ENCODE assay signal across 21 cellular contexts in the genomic region with DNA sequence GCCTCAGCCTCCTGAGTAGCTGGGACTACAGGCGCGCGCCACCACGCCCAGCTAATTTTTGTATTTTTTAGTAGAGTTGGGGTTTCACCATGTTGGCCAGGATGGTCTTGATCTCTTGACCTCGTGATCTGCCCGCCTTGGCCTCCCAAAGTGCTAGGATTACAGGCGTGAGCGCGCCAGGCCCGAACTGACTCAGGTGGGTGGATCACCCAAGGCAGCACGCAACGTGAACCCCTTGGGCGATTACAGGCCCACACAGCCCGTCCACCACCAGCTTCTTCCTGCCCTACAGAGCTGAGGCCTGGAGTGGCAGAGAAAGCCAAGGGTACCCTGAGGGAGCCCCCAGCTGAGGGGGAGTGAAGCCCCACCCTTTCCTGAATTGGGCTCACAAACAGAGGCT. TPM values are rescaled to one million over a fixed set of nuclear protein-coding genes. Genes with fewer than 3 reads are reported as not detected.
DNase-seq lines count a peak whose midpoint lies in the region; ATAC-seq and TF ChIP-seq lines count a peak whose summit lies in the region.
"Not testable (repeated sequence)": the region's sequence is repeated elsewhere in the genome, so short reads cannot be mapped to it uniquely, and the experiment has no call there.
"Had no signal": no experiment of that assay in that cellular context is flagged by ENCODE, and none has a peak within 500 bp of the region (broad histone marks: within the 10 kb centered on the region; RNA-seq: fewer than 3 reads in every experiment).

No MANE protein-coding gene starts in this region.

- not testable (repeated sequence) for H2AK5ac ChIP-seq in neuronal stem cell (ENCODE audit: low read depth, low read length)

- not testable (repeated sequence) for H3K4me3 ChIP-seq in BLaER1; BLaER1 treated with 17β-estradiol and CSF1 and Interleukin-3, amounts not matched to agents 10 nM and 100 nM; neuronal stem cell (ENCODE audit: low read length in 2 of 2); osteoblast (ENCODE audit: insufficient read depth, low read length)

- peak overlapping the region; percentile 72 for H3K14ac ChIP-seq in neuronal stem cell (ENCODE audit: low read length)

- peaks cover 66% of the 10 kb centered on the region for H3K27me3 Mint-ChIP-seq in Calu3 (ENCODE audit: unreplicated experiment)

- H3K27me3 ChIP-seq in BLaER1; BLaER1 treated with 17β-estradiol and CSF1 and Interleukin-3, amounts not matched to agents 10 nM and 100 nM; osteoblast (ENCODE audit: insufficient read depth, low read length): not testable (repeated sequence)
- peaks cover 0 to 41% (median 0%) of the 10 kb centered on the region in 3 experiments for H3K27me3 ChIP-seq in neuronal stem cell (ENCODE audit: control insufficient read depth in 3 of 3, insufficient read depth in 3 of 3, low read depth in 1 of 3, low read length in 3 of 3)

- not testable (repeated sequence) for H3K27ac Mint-ChIP-seq in Calu3 (ENCODE audit: unreplicated experiment)

- H2BK5ac ChIP-seq in neuronal stem cell (ENCODE audit: low read length) = not testable (repeated sequence)

- peaks cover 29% of the 10 kb centered on the region for H3K4me1 Mint-ChIP-seq in Calu3 (ENCODE audit: low read depth, unreplicated experiment)

- H2BK120ac ChIP-seq in neuronal stem cell (ENCODE audit: low read depth, low read length) = not testable (repeated sequence)

- H3K4me2 ChIP-seq in BLaER1 = peak overlapping the region; percentile 82
- peak overlapping the region in 6 of 11 experiments; percentile 17 to 86 (median 72); a peak in 10 of 22 replicates for H3K4me2 ChIP-seq in BLaER1 treated with 17β-estradiol and CSF1 and Interleukin-3, amounts not matched to agents 10 nM and 100 nM
- not testable (repeated sequence) for H3K4me2 ChIP-seq in neuronal stem cell (ENCODE audit: insufficient read depth, low read length, poor library complexity, severe bottlenecking); osteoblast (ENCODE audit: insufficient read depth, low read length)

- not testable (repeated sequence) for H3K36me3 Mint-ChIP-seq in Calu3 (ENCODE audit: insufficient read depth, unreplicated experiment)

- no CpG with 5 or more reads among the region's 14 CpGs for WGBS in neuronal stem cell (ENCODE audit: extremely low coverage in 2 of 2, insufficient read length in 2 of 2, insufficient replicate concordance in 1 of 2), 2 donors

- CTCF ChIA-PET in Calu3 (lab: Charles Lee) = interaction anchor here (0.6 to 109.6 kb wide), 39 partner anchors 23 to 1132 kb away, joined by 3 to 8195 read pairs (median 9); a partner anchor contains a TSS

- H3K36me3 ChIP-seq in BLaER1; BLaER1 treated with 17β-estradiol and CSF1 and Interleukin-3, amounts not matched to agents 10 nM and 100 nM; neuronal stem cell (replicated peaks in 1 of 2; ENCODE audit: control insufficient read depth in 2 of 2, insufficient read depth in 2 of 2, low read length in 2 of 2); osteoblast (ENCODE audit: insufficient read depth, low read length): not testable (repeated sequence)

- not testable (repeated sequence) for H2BK15ac ChIP-seq in neuronal stem cell (ENCODE audit: low read length)

- DNase-seq in Calu3 (peak; percentile 76), Right ventricle myocardium inferior (ENCODE audit: missing footprints) (peak; percentile 43), osteoblast (ENCODE audit: insufficient read length, low spot score, missing footprints) (peak; percentile 25)
- DNase-seq in neuronal stem cell (ENCODE audit: low spot score) = not testable (repeated sequence)

- H3K4me3 Mint-ChIP-seq in Calu3 (ENCODE audit: low read depth, unreplicated experiment) = not testable (repeated sequence)

- H4K8ac ChIP-seq in neuronal stem cell (ENCODE audit: low read depth, low read length) = not testable (repeated sequence)

- not testable (repeated sequence) for H3K27ac ChIP-seq in BLaER1; BLaER1 treated with 17β-estradiol and CSF1 and Interleukin-3, amounts not matched to agents 10 nM and 100 nM; neuronal stem cell (replicated peaks; ENCODE audit: low read length); osteoblast (ENCODE audit: low read depth, low read length)

- not testable (repeated sequence) for H3K9ac ChIP-seq in BLaER1; BLaER1 treated with 17β-estradiol and CSF1 and Interleukin-3, amounts not matched to agents 10 nM and 100 nM; neuronal stem cell (ENCODE audit: low read depth, low read length, poor library complexity)

- not testable (repeated sequence) for H2BK12ac ChIP-seq in neuronal stem cell (ENCODE audit: low read length)

- not testable (repeated sequence) for H4K91ac ChIP-seq in neuronal stem cell (ENCODE audit: low read depth, low read length, poor library complexity)

- ATAC-seq in Right ventricle myocardium inferior = not testable (repeated sequence)

- not testable (repeated sequence) for H3K9me3 Mint-ChIP-seq in Calu3 (ENCODE audit: low read depth, unreplicated experiment)

- H3K23ac ChIP-seq in neuronal stem cell (ENCODE audit: low read depth, low read length, poor library complexity) = not testable (repeated sequence)

- not testable (repeated sequence) for TF ChIP-seq CTCF in Calu3 (IDR thresholded peaks at IDR 0.05; ENCODE audit: unreplicated experiment); osteoblast (IDR thresholded peaks at IDR 0.05; ENCODE audit: extremely low read depth, low read depth, low read length)

- not testable (repeated sequence) for H3K9me3 ChIP-seq in BLaER1; BLaER1 treated with 17β-estradiol and CSF1 and Interleukin-3, amounts not matched to agents 10 nM and 100 nM (replicated peaks in 1 of 11); neuronal stem cell (replicated peaks in 1 of 2; ENCODE audit: control insufficient read depth in 2 of 2, insufficient read depth in 1 of 2, low read depth in 1 of 2, low read length in 2 of 2); osteoblast (ENCODE audit: low read depth, low read length)

- H4K20me1 ChIP-seq in BLaER1; BLaER1 treated with 17β-estradiol and CSF1 and Interleukin-3, amounts not matched to agents 10 nM and 100 nM; osteoblast (ENCODE audit: insufficient read depth, low read length): not testable (repeated sequence)

- BruUV-seq in Calu3 (replicated peaks; lab: Mats Ljungman, UMichigan) = not testable (repeated sequence)

- not testable (repeated sequence) for H3K79me2 ChIP-seq in osteoblast (ENCODE audit: insufficient read depth, low read length)

- not testable (repeated sequence) for H3K18ac ChIP-seq in neuronal stem cell (ENCODE audit: low read length)

- H3K4ac ChIP-seq in neuronal stem cell (ENCODE audit: low read length) = not testable (repeated sequence)

- intact Hi-C loops in Calu3 (cut with micrococcal nuclease; ENCODE audit: unreplicated experiment); Right ventricle myocardium inferior (cut with DNase I): not testable (repeated sequence)

- H3K79me1 ChIP-seq in neuronal stem cell (ENCODE audit: low read depth, low read length) = not testable (repeated sequence)

- H3K4me1 ChIP-seq in BLaER1 = peaks cover 80% of the 10 kb centered on the region
- H3K4me1 ChIP-seq in BLaER1 treated with 17β-estradiol and CSF1 and Interleukin-3, amounts not matched to agents 10 nM and 100 nM = peaks cover 37 to 84% (median 72%) of the 10 kb centered on the region in 10 experiments
- H3K4me1 ChIP-seq in neuronal stem cell (ENCODE audit: control insufficient read depth in 2 of 2, insufficient read depth in 1 of 2, low read depth in 1 of 2, low read length in 2 of 2); osteoblast (ENCODE audit: insufficient read depth, low read length): not testable (repeated sequence)

- H2AFZ ChIP-seq in neuronal stem cell (ENCODE audit: low read length); osteoblast (ENCODE audit: low read length): not testable (repeated sequence)

RNA-seq across cellular contexts. Expression of a gene that starts 17.6 kb away (rescaled TPM):
- 0.33 and 1.9 TPM in 2 replicates for total RNA-seq in Calu3 (2022)
- total RNA-seq in Right ventricle myocardium inferior = 1.4 TPM
- not detected for polyA plus RNA-seq in neuronal stem cell (2013, experiment 1 of 2)
- polyA plus RNA-seq in neuronal stem cell (2013, experiment 2 of 2) = not detected
- total RNA-seq in osteoblast = under 0.01 TPM in 1 of 2 replicates, not detected in the other
- total RNA-seq: A172; A673; B cell; Caco-2; CD8-positive, alpha-beta memory T cell; Daoy; G401 had no signal
- polyA plus RNA-seq: A549, AG04450, BJ, CD14-positive monocyte had no signal

RNA-seq across cellular contexts. Expression of a gene that starts 17.7 kb away (rescaled TPM):
- not detected in 2 replicates for total RNA-seq in Calu3 (2022)
- not detected for total RNA-seq in Right ventricle myocardium inferior
- polyA plus RNA-seq in neuronal stem cell (2013, experiment 1 of 2) = 0.14 TPM
- 0.19 TPM for polyA plus RNA-seq in neuronal stem cell (2013, experiment 2 of 2)
- total RNA-seq in osteoblast = not detected in 2 replicates
- total RNA-seq: A172; A673; B cell; Caco-2; CD4-positive, alpha-beta memory T cell; CD4-positive, alpha-beta T cell; CD4-positive, CD25-positive, alpha-beta regulatory T cell; CD8-positive, alpha-beta memory T cell; CD8-positive, alpha-beta T cell; Daoy; G401 had no signal
- polyA plus RNA-seq: A549; AG04450; BJ; CD14-positive monocyte; CD4-positive, alpha-beta memory T cell; CD8-positive, alpha-beta memory T cell had no signal

RNA-seq across cellular contexts. Expression of a gene that starts 17.8 kb away (rescaled TPM):
- total RNA-seq in Calu3 (2022) (1,738 and 1,968 TPM in 2 replicates), Right ventricle myocardium inferior (34.7 TPM), osteoblast (39.8 and 46.6 TPM in 2 replicates)
- polyA plus RNA-seq in neuronal stem cell (2013, experiment 1 of 2) = 103 TPM
- polyA plus RNA-seq in neuronal stem cell (2013, experiment 2 of 2) = 107 TPM

RNA-seq across cellular contexts. Expression of a gene that starts 26.8 kb away (rescaled TPM):
- total RNA-seq in Calu3 (2022) (711 and 1,257 TPM in 2 replicates), Right ventricle myocardium inferior (2.1 TPM), osteoblast (5.3 and 5.8 TPM in 2 replicates)
- polyA plus RNA-seq in neuronal stem cell (2013, experiment 1 of 2) = 15.5 TPM
- polyA plus RNA-seq in neuronal stem cell (2013, experiment 2 of 2) = 13.2 TPM
- polyA plus RNA-seq: CD14-positive monocyte had no signal

RNA-seq across cellular contexts. Expression of a gene that starts 35.4 kb away (rescaled TPM):
- total RNA-seq in Calu3 (2022) = 2,152 and 2,179 TPM in 2 replicates
- total RNA-seq in Right ventricle myocardium inferior = 86.9 TPM
- 102 TPM for polyA plus RNA-seq in neuronal stem cell (2013, experiment 1 of 2)
- 99.7 TPM for polyA plus RNA-seq in neuronal stem cell (2013, experiment 2 of 2)
- 94.8 and 99.3 TPM in 2 replicates for total RNA-seq in osteoblast

Comparison
In these comparisons a context has a peak if more than half of its experiments do, and no peak if none do; other contexts are left out.
1. RNA of a gene that starts 17.8 kb away (total RNA-seq): 1,738 to 1,968 TPM in Calu3; 39.8 to 46.6 TPM in osteoblast and 34.7 TPM in Right ventricle myocardium inferior (single experiment); every median in the first group is over 10 times any median in the second.